1 cellular context compared by ENCODE assay signal in genomic region chr12:100661300-100661951, GRCh38.
TF ChIP-seq lines count a peak whose summit lies in the region.

No MANE protein-coding gene starts in this region.

TF ChIP-seq in SK-N-SH treated with all-trans-retinoic acid at 6 μM for 48 hours, 23 proteins besides CTCF, POLR2A, EP300 and RAD21 (continued from another document):
- TF ChIP-seq POU6F1 (CRISPR knock-in tag; IDR thresholded peaks at IDR 0.05; ENCODE audit: borderline replicate concordance, low read depth), result no peak
